Comparison of ENCODE assay signal across 1 cellular context in the genomic region with DNA sequence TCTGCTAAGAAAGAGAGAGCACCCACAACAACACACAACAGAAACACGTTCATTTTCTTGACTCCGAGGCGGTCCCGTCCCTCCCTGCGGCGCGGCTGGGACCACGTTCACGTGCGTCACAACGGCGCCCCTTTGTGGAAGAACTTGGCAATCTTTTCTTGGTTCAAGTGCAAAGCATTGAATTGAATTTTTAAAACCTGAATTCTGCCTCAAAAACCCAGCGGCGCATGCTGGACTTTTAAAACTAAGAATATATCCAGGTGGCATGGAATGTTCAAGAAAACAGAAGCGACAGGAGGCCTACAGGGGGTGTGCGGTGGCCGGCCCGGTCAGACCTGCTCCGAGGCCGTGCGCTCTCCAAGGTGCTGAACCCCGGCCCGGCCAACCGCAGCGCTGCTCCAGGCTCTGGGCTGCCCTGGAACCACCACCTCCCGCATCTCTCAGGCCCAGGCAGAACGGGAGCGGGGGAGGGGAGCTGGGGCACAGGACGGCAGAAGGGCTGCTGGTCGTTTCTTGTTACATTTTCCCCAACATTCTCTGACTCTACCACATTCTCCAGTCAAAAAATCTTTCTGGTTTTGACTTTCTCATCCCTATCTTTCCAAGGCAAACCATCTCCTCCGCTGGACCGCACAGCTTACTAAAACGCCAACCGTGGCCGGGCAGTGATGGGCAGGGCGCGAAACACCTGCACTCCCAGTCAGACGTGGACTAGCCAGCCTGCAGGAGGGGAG.
A peak's percentile ranks its signal among the peaks of the same experiment; 100 is the strongest.
TF ChIP-seq lines count a peak whose summit lies in the region.

No MANE protein-coding gene starts in this region.

TF ChIP-seq in HepG2, 621 proteins besides CTCF, POLR2A, EP300 and RAD21 (continued from another document and continues in another):
- TF ChIP-seq, protein P1, sequence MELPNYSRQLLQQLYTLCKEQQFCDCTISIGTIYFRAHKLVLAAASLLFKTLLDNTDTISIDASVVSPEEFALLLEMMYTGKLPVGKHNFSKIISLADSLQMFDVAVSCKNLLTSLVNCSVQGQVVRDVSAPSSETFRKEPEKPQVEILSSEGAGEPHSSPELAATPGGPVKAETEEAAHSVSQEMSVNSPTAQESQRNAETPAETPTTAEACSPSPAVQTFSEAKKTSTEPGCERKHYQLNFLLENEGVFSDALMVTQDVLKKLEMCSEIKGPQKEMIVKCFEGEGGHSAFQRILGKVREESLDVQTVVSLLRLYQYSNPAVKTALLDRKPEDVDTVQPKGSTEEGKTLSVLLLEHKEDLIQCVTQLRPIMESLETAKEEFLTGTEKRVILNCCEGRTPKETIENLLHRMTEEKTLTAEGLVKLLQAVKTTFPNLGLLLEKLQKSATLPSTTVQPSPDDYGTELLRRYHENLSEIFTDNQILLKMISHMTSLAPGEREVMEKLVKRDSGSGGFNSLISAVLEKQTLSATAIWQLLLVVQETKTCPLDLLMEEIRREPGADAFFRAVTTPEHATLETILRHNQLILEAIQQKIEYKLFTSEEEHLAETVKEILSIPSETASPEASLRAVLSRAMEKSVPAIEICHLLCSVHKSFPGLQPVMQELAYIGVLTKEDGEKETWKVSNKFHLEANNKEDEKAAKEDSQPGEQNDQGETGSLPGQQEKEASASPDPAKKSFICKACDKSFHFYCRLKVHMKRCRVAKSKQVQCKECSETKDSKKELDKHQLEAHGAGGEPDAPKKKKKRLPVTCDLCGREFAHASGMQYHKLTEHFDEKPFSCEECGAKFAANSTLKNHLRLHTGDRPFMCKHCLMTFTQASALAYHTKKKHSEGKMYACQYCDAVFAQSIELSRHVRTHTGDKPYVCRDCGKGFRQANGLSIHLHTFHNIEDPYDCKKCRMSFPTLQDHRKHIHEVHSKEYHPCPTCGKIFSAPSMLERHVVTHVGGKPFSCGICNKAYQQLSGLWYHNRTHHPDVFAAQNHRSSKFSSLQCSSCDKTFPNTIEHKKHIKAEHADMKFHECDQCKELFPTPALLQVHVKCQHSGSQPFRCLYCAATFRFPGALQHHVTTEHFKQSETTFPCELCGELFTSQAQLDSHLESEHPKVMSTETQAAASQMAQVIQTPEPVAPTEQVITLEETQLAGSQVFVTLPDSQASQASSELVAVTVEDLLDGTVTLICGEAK (IDR thresholded peaks at IDR 0.05), result no peak
- TF ChIP-seq, protein P1 (CRISPR knock-in tag; IDR thresholded peaks at IDR 0.05), result peak; percentile 81
- TF ChIP-seq, protein P2, sequence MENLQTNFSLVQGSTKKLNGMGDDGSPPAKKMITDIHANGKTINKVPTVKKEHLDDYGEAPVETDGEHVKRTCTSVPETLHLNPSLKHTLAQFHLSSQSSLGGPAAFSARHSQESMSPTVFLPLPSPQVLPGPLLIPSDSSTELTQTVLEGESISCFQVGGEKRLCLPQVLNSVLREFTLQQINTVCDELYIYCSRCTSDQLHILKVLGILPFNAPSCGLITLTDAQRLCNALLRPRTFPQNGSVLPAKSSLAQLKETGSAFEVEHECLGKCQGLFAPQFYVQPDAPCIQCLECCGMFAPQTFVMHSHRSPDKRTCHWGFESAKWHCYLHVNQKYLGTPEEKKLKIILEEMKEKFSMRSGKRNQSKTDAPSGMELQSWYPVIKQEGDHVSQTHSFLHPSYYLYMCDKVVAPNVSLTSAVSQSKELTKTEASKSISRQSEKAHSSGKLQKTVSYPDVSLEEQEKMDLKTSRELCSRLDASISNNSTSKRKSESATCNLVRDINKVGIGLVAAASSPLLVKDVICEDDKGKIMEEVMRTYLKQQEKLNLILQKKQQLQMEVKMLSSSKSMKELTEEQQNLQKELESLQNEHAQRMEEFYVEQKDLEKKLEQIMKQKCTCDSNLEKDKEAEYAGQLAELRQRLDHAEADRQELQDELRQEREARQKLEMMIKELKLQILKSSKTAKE (CRISPR knock-in tag; IDR thresholded peaks at IDR 0.05; ENCODE audit: borderline replicate concordance), result no peak
- peak; percentile 96 for TF ChIP-seq ZNF792 (CRISPR knock-in tag; IDR thresholded peaks at IDR 0.05)
- TF ChIP-seq, protein P3, sequence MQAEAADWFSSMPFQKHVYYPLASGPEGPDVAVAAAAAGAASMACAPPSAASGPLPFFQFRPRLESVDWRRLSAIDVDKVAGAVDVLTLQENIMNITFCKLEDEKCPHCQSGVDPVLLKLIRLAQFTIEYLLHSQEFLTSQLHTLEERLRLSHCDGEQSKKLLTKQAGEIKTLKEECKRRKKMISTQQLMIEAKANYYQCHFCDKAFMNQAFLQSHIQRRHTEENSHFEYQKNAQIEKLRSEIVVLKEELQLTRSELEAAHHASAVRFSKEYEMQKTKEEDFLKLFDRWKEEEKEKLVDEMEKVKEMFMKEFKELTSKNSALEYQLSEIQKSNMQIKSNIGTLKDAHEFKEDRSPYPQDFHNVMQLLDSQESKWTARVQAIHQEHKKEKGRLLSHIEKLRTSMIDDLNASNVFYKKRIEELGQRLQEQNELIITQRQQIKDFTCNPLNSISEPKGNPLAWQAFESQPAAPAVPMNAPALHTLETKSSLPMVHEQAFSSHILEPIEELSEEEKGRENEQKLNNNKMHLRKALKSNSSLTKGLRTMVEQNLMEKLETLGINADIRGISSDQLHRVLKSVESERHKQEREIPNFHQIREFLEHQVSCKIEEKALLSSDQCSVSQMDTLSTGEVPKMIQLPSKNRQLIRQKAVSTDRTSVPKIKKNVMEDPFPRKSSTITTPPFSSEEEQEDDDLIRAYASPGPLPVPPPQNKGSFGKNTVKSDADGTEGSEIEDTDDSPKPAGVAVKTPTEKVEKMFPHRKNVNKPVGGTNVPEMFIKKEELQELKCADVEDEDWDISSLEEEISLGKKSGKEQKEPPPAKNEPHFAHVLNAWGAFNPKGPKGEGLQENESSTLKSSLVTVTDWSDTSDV (CRISPR knock-in tag; IDR thresholded peaks at IDR 0.05), result no peak
- 0 out of 2 replicates have a peak, but pooled peaks have one; percentile 41 for TF ChIP-seq ZSCAN22 (CRISPR knock-in tag; IDR thresholded peaks at IDR 0.05)
- TF ChIP-seq MBD4 (IDR thresholded peaks at IDR 0.05; ENCODE audit: borderline replicate concordance, low read length), result no peak
- TF ChIP-seq, protein P4, sequence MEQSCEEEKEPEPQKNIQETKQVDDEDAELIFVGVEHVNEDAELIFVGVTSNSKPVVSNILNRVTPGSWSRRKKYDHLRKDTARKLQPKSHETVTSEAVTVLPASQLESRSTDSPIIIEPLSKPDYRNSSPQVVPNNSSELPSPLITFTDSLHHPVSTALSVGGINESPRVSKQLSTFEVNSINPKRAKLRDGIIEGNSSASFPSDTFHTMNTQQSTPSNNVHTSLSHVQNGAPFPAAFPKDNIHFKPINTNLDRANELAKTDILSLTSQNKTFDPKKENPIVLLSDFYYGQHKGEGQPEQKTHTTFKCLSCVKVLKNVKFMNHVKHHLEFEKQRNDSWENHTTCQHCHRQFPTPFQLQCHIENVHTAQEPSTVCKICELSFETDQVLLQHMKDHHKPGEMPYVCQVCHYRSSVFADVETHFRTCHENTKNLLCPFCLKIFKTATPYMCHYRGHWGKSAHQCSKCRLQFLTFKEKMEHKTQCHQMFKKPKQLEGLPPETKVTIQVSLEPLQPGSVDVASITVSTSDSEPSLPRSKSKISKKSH (CRISPR knock-in tag; IDR thresholded peaks at IDR 0.05; ENCODE audit: borderline replicate concordance), result peak; percentile 40; the same call in 1 of the 2 replicates
- TF ChIP-seq ZNF274 (CRISPR knock-in tag; IDR thresholded peaks at IDR 0.05), result peak; percentile 92
- TF ChIP-seq, protein P5, sequence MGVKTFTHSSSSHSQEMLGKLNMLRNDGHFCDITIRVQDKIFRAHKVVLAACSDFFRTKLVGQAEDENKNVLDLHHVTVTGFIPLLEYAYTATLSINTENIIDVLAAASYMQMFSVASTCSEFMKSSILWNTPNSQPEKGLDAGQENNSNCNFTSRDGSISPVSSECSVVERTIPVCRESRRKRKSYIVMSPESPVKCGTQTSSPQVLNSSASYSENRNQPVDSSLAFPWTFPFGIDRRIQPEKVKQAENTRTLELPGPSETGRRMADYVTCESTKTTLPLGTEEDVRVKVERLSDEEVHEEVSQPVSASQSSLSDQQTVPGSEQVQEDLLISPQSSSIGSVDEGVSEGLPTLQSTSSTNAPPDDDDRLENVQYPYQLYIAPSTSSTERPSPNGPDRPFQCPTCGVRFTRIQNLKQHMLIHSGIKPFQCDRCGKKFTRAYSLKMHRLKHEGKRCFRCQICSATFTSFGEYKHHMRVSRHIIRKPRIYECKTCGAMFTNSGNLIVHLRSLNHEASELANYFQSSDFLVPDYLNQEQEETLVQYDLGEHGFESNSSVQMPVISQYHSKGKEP (CRISPR knock-in tag; IDR thresholded peaks at IDR 0.05), result peak; percentile 96; the same call in 1 of the 2 replicates
- TF ChIP-seq, protein P6, sequence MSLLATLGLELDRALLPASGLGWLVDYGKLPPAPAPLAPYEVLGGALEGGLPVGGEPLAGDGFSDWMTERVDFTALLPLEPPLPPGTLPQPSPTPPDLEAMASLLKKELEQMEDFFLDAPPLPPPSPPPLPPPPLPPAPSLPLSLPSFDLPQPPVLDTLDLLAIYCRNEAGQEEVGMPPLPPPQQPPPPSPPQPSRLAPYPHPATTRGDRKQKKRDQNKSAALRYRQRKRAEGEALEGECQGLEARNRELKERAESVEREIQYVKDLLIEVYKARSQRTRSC (CRISPR knock-in tag; IDR thresholded peaks at IDR 0.05; ENCODE audit: low read depth), result peak; percentile 83; the same call in 1 of the 2 replicates
- peak; percentile 57; the same call in 1 of the 2 replicates for TF ChIP-seq FOXJ3 (CRISPR knock-in tag; IDR thresholded peaks at IDR 0.05; ENCODE audit: borderline replicate concordance)
- TF ChIP-seq CC2D1A (CRISPR knock-in tag; IDR thresholded peaks at IDR 0.05), result no peak
- TF ChIP-seq HDAC6 (IDR thresholded peaks at IDR 0.05; ENCODE audit: low read depth, low read length), result no peak
- peak; percentile 85 for TF ChIP-seq MIXL1 (CRISPR knock-in tag; IDR thresholded peaks at IDR 0.05)
- no peak for TF ChIP-seq ZNF572 (CRISPR knock-in tag; IDR thresholded peaks at IDR 0.05)
- TF ChIP-seq, protein P7, sequence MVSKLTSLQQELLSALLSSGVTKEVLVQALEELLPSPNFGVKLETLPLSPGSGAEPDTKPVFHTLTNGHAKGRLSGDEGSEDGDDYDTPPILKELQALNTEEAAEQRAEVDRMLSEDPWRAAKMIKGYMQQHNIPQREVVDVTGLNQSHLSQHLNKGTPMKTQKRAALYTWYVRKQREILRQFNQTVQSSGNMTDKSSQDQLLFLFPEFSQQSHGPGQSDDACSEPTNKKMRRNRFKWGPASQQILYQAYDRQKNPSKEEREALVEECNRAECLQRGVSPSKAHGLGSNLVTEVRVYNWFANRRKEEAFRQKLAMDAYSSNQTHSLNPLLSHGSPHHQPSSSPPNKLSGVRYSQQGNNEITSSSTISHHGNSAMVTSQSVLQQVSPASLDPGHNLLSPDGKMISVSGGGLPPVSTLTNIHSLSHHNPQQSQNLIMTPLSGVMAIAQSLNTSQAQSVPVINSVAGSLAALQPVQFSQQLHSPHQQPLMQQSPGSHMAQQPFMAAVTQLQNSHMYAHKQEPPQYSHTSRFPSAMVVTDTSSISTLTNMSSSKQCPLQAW (CRISPR knock-in tag; IDR thresholded peaks at IDR 0.05), result peak; percentile 63
- TF ChIP-seq, protein P8, sequence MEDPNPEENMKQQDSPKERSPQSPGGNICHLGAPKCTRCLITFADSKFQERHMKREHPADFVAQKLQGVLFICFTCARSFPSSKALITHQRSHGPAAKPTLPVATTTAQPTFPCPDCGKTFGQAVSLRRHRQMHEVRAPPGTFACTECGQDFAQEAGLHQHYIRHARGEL (CRISPR knock-in tag; IDR thresholded peaks at IDR 0.05), result no peak
- peak; percentile 75 for TF ChIP-seq ZNF431 (CRISPR knock-in tag; IDR thresholded peaks at IDR 0.05; ENCODE audit: borderline replicate concordance, low read depth)
- TF ChIP-seq, protein P9, sequence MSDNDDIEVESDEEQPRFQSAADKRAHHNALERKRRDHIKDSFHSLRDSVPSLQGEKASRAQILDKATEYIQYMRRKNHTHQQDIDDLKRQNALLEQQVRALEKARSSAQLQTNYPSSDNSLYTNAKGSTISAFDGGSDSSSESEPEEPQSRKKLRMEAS (IDR thresholded peaks at IDR 0.05), result peak; percentile 56; the same call in 1 of the 2 replicates
- 0 out of 2 replicates have a peak, but pooled peaks have one; percentile 53 for TF ChIP-seq KLF9 (CRISPR knock-in tag; IDR thresholded peaks at IDR 0.05; ENCODE audit: low read depth)
- peak; percentile 80; the same call in 1 of the 2 replicates for TF ChIP-seq CHCHD3 (CRISPR knock-in tag; IDR thresholded peaks at IDR 0.05)
- peak; percentile 89 for TF ChIP-seq ZNF160 (CRISPR knock-in tag; IDR thresholded peaks at IDR 0.05)
- TF ChIP-seq, protein P10, sequence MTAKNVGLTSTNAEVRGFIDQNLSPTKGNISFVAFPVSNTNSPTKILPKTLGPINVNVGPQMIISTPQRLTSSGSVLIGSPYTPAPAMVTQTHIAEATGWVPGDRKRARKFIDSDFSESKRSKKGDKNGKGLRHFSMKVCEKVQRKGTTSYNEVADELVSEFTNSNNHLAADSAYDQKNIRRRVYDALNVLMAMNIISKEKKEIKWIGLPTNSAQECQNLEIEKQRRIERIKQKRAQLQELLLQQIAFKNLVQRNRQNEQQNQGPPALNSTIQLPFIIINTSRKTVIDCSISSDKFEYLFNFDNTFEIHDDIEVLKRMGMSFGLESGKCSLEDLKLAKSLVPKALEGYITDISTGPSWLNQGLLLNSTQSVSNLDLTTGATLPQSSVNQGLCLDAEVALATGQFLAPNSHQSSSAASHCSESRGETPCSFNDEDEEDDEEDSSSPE (CRISPR knock-in tag; IDR thresholded peaks at IDR 0.05), result peak; percentile 48; the same call in 1 of the 2 replicates
